In the genomic region with DNA sequence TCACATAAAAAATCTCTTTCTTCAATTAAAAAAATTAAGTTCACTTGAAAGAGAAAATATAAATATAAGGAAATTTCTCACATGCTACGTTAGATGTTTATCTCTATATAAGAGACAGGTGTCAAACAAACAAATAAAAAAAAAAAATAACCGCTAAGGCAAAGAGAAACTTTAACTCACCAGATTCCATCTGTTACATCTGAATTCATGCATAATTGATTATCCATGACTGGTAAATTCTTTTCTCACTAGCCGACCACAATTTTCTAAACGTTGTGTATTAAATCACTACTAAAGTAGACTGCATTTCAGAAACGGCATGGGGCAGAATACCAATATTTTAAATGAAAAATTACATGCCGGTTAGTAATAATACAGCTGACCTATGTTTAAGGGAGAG, we compare ENCODE assay signal across 23 cellular contexts. TPM values are rescaled to one million over a fixed set of nuclear protein-coding genes. Genes with fewer than 3 reads are reported as not detected.
DNase-seq lines count a peak whose midpoint lies in the region; ATAC-seq and TF ChIP-seq lines count a peak whose summit lies in the region.
"Had no signal": no experiment of that assay in that cellular context is flagged by ENCODE, and none has a peak within 500 bp of the region (broad histone marks: within the 10 kb centered on the region; RNA-seq: fewer than 3 reads in every experiment).

No MANE protein-coding gene starts in this region.

- peaks cover 95% of the 10 kb centered on the region for H3K4me1 ChIP-seq in CD4-positive, alpha-beta memory T cell (ENCODE audit: insufficient read depth, low read length)
- H3K4me1 ChIP-seq: BE2C, heart right ventricle had no signal

- intact Hi-C loops in activated CD4-positive, alpha-beta T cell treated with anti-CD3 and anti-CD28 coated beads for 36 hours (cut with DNase I, micrococcal nuclease) = loop anchor here (1.0 to 5.0 kb wide), 2 partner anchors 9 to 553 kb away; no protein-coding TSS in a partner anchor
- intact Hi-C loops in CD4-positive, alpha-beta memory T cell (cut with micrococcal nuclease) = loop anchor here (1.0 kb wide), 1 partner anchor 10 kb away; no protein-coding TSS in a partner anchor

- H3K36me3 ChIP-seq in CD4-positive, alpha-beta memory T cell (ENCODE audit: insufficient read depth, low read length) = no peaks in the 10 kb centered on the region
- H3K36me3 ChIP-seq: BE2C, heart right ventricle had no signal

- no peaks in the 10 kb centered on the region for H3K27me3 ChIP-seq in CD4-positive, alpha-beta memory T cell (ENCODE audit: insufficient read depth, low read length)
- H3K27me3 ChIP-seq: BE2C had no signal

- POLR2A ChIA-PET in activated CD4-positive, alpha-beta T cell treated with anti-CD3 and anti-CD28 coated beads for 36 hours (lab: Charles Lee) = no interaction called here
- POLR2A ChIA-PET in CD4-positive, alpha-beta memory T cell (lab: Charles Lee; ENCODE audit: partially characterized antibody) = interaction anchor here (8.2 kb wide), 1 partner anchor 9 kb away, joined by 88 read pairs; no protein-coding TSS in a partner anchor
- POLR2A ChIA-PET in activated CD4-positive, alpha-beta memory T cell treated with anti-CD3 and anti-CD28 coated beads, Interleukin-2, amount 10 ng/mL, durations not matched to agents 7 days and 5 days (lab: Charles Lee) = interaction anchor here (8.2 to 10.5 kb wide), 2 partner anchors 8 to 14 kb away, joined by 145 to 180 read pairs; a partner anchor contains a TSS

- H3K4me1 Mint-ChIP-seq in activated CD4-positive, alpha-beta T cell treated with anti-CD3 and anti-CD28 coated beads for 36 hours = peaks cover 44% of the 10 kb centered on the region
- peaks cover 48 to 77% (median 63%) of the 10 kb centered on the region in 4 donors for H3K4me1 Mint-ChIP-seq in CD4-positive, alpha-beta memory T cell
- peaks cover 71% of the 10 kb centered on the region for H3K4me1 Mint-ChIP-seq in activated CD4-positive, alpha-beta memory T cell treated with anti-CD3 and anti-CD28 coated beads, Interleukin-2, amount 10 ng/mL, durations not matched to agents 7 days and 5 days
- peaks cover 18% of the 10 kb centered on the region for H3K4me1 Mint-ChIP-seq in glutamatergic neuron (ENCODE audit: low read depth, unreplicated experiment)

- ATAC-seq in activated CD4-positive, alpha-beta T cell treated with anti-CD3 and anti-CD28 coated beads for 36 hours = no peak
- ATAC-seq in GM21737 (IDR thresholded peaks at IDR 0.05; ENCODE audit: unreplicated experiment) = no peak
- ATAC-seq: heart right ventricle, Panc1 had no signal

- H3K4me3 ChIP-seq in CD4-positive, alpha-beta memory T cell (ENCODE audit: low read length in 2 of 2) = peak overlapping the region in 1 of 2 donors; percentile 2
- H3K4me3 ChIP-seq: heart right ventricle, skin epidermis had no signal

- H3K4me3 Mint-ChIP-seq in activated CD4-positive, alpha-beta T cell treated with anti-CD3 and anti-CD28 coated beads for 36 hours = peak overlapping the region; percentile 79
- peak overlapping the region; percentile 74 to 83 (median 79) for H3K4me3 Mint-ChIP-seq in CD4-positive, alpha-beta memory T cell
- peak overlapping the region; percentile 80 for H3K4me3 Mint-ChIP-seq in activated CD4-positive, alpha-beta memory T cell treated with anti-CD3 and anti-CD28 coated beads, Interleukin-2, amount 10 ng/mL, durations not matched to agents 7 days and 5 days
- H3K4me3 Mint-ChIP-seq in glutamatergic neuron (ENCODE audit: unreplicated experiment) = peak overlapping the region; percentile 52

- H3K9me3 ChIP-seq in CD4-positive, alpha-beta memory T cell (ENCODE audit: control insufficient read depth in 1 of 2, low read length in 2 of 2) = no peaks in the 10 kb centered on the region
- H3K9me3 ChIP-seq: BE2C, heart right ventricle had no signal

- H3K27me3 Mint-ChIP-seq in activated CD4-positive, alpha-beta T cell treated with anti-CD3 and anti-CD28 coated beads for 36 hours = no peaks in the 10 kb centered on the region
- no peaks in the 10 kb centered on the region for H3K27me3 Mint-ChIP-seq in CD4-positive, alpha-beta memory T cell
- no peaks in the 10 kb centered on the region for H3K27me3 Mint-ChIP-seq in activated CD4-positive, alpha-beta memory T cell treated with anti-CD3 and anti-CD28 coated beads, Interleukin-2, amount 10 ng/mL, durations not matched to agents 7 days and 5 days
- no peaks in the 10 kb centered on the region for H3K27me3 Mint-ChIP-seq in glutamatergic neuron (ENCODE audit: unreplicated experiment)

- peak overlapping the region; percentile 8 for H3K27ac ChIP-seq in CD4-positive, alpha-beta memory T cell (ENCODE audit: low read depth, low read length)
- H3K27ac ChIP-seq: heart right ventricle, skin epidermis had no signal

- no peaks in the 10 kb centered on the region for H3K9me3 Mint-ChIP-seq in activated CD4-positive, alpha-beta T cell treated with anti-CD3 and anti-CD28 coated beads for 36 hours (ENCODE audit: low read depth)
- no peaks in the 10 kb centered on the region for H3K9me3 Mint-ChIP-seq in CD4-positive, alpha-beta memory T cell
- H3K9me3 Mint-ChIP-seq in activated CD4-positive, alpha-beta memory T cell treated with anti-CD3 and anti-CD28 coated beads, Interleukin-2, amount 10 ng/mL, durations not matched to agents 7 days and 5 days = no peaks in the 10 kb centered on the region
- no peaks in the 10 kb centered on the region for H3K9me3 Mint-ChIP-seq in glutamatergic neuron (ENCODE audit: unreplicated experiment)

- CTCF ChIA-PET in activated CD4-positive, alpha-beta T cell treated with anti-CD3 and anti-CD28 coated beads for 36 hours (lab: Charles Lee) = no interaction called here
- CTCF ChIA-PET in CD4-positive, alpha-beta memory T cell (lab: Charles Lee; ENCODE audit: partially characterized antibody) = interaction anchor here (0.9 kb wide), 1 partner anchor 11 kb away, joined by 3 read pairs; no protein-coding TSS in a partner anchor
- CTCF ChIA-PET in activated CD4-positive, alpha-beta memory T cell treated with anti-CD3 and anti-CD28 coated beads, Interleukin-2, amount 10 ng/mL, durations not matched to agents 7 days and 5 days (lab: Charles Lee) = no interaction called here

- H3K27ac Mint-ChIP-seq in activated CD4-positive, alpha-beta T cell treated with anti-CD3 and anti-CD28 coated beads for 36 hours = peak overlapping the region; percentile 99
- peak overlapping the region in 6 of 7 donors; percentile 11 to 91 (median 79) for H3K27ac Mint-ChIP-seq in CD4-positive, alpha-beta memory T cell
- H3K27ac Mint-ChIP-seq in activated CD4-positive, alpha-beta memory T cell treated with anti-CD3 and anti-CD28 coated beads, Interleukin-2, amount 10 ng/mL, durations not matched to agents 7 days and 5 days = peak overlapping the region; percentile 79
- no peak overlapping the region for H3K27ac Mint-ChIP-seq in glutamatergic neuron (ENCODE audit: unreplicated experiment)

- TF ChIP-seq CTCF in glutamatergic neuron (IDR thresholded peaks at IDR 0.05; ENCODE audit: partially characterized antibody, unreplicated experiment) = no peak

- H3K36me3 Mint-ChIP-seq in activated CD4-positive, alpha-beta T cell treated with anti-CD3 and anti-CD28 coated beads for 36 hours (ENCODE audit: low read depth) = peaks cover 86% of the 10 kb centered on the region
- peaks cover 0 to 7% of the 10 kb centered on the region in 2 donors for H3K36me3 Mint-ChIP-seq in CD4-positive, alpha-beta memory T cell
- H3K36me3 Mint-ChIP-seq in activated CD4-positive, alpha-beta memory T cell treated with anti-CD3 and anti-CD28 coated beads, Interleukin-2, amount 10 ng/mL, durations not matched to agents 7 days and 5 days (ENCODE audit: low read depth) = peaks cover 70% of the 10 kb centered on the region
- H3K36me3 Mint-ChIP-seq in glutamatergic neuron (ENCODE audit: unreplicated experiment) = no peaks in the 10 kb centered on the region

- no peak for DNase-seq in activated CD4-positive, alpha-beta T cell treated with anti-CD3 and anti-CD28 coated beads for 36 hours
- DNase-seq in activated CD4-positive, alpha-beta T cell treated with anti-CD3 and anti-CD28 coated beads for 48 hours = no peak
- DNase-seq in CD4-positive, alpha-beta memory T cell = no peak
- DNase-seq in activated CD4-positive, alpha-beta memory T cell treated with anti-CD3 and anti-CD28 coated beads, Interleukin-2, amount 10 ng/mL, durations not matched to agents 7 days and 5 days = no peak
- DNase-seq in glutamatergic neuron (no peak), occipital lobe (lab: John Stamatoyannopoulos, UW) (no peak), DMS114 treated with DMSO at 0.1 percent for 48 hours (lab: John Stamatoyannopoulos, UW; ENCODE audit: unreplicated experiment) (no peak)
- DNase-seq: activated CD4-positive, alpha-beta T cell treated with anti-CD3 and anti-CD28 coated beads, Interleukin-2, amount 50 U/mL, for 4 hours; BE2C; Calu3; effector CD8-positive, alpha-beta T cell; EL; foreskin fibroblast; heart right ventricle; KBM-7; NCI-H1436 treated with DMSO at 0.1 percent for 48 hours; NCI-H510A treated with DMSO at 0.1 percent for 48 hours; nucleus accumbens; SHP77 treated with DMSO at 0.1 percent for 48 hours; substantia nigra had no signal

RNA-seq across cellular contexts. Expression of a gene that starts 9.6 kb away (rescaled TPM):
- total RNA-seq in activated CD4-positive, alpha-beta T cell treated with anti-CD3 and anti-CD28 coated beads for 36 hours = 100 to 1,000 TPM; 471 to 590 TPM
- total RNA-seq in CD4-positive, alpha-beta memory T cell = 100 to 1,000 TPM; 211 TPM
- polyA plus RNA-seq in CD4-positive, alpha-beta memory T cell = 100 to 1,000 TPM; 101 to 109 TPM
- total RNA-seq in activated CD4-positive, alpha-beta memory T cell treated with anti-CD3 and anti-CD28 coated beads, Interleukin-2, amount 10 ng/mL, durations not matched to agents 7 days and 5 days = 100 to 1,000 TPM; 263 to 267 TPM
- total RNA-seq in glutamatergic neuron (ENCODE audit: unreplicated experiment) (80.5 TPM), occipital lobe (166 TPM)
